Comparison of ENCODE assay signal across 27 cellular contexts in genomic region chr14:60589442-60589841, GRCh38. TPM values are rescaled to one million over a fixed set of nuclear protein-coding genes. Genes with fewer than 3 reads are reported as not detected.
"Had no signal": no experiment of that assay in that cellular context is flagged by ENCODE, and none has a peak within 500 bp of the region (broad histone marks: within the 10 kb centered on the region; RNA-seq: fewer than 3 reads in every experiment).

No MANE protein-coding gene starts in this region.

- H3K27ac ChIP-seq: esophagus muscularis mucosa, foreskin keratinocyte, gastroesophageal sphincter, heart left ventricle, hepatocyte, left lung, parathyroid adenoma, right lobe of liver, thoracic aorta, tibial nerve, upper lobe of right lung, uterus had no signal

- H3K27me3 ChIP-seq: esophagus muscularis mucosa, gastroesophageal sphincter, heart left ventricle, hepatocyte, left lung, right lobe of liver, tibial nerve, upper lobe of right lung, uterus had no signal

- H3K4me3 ChIP-seq: esophagus muscularis mucosa, gastroesophageal sphincter, heart left ventricle, hepatocyte, left lung, mucosa of descending colon, right lobe of liver, thoracic aorta, tibial nerve, upper lobe of right lung, uterus had no signal

- H3K4me1 Mint-ChIP-seq: naive B cell; neural crest cell; stimulated activated naive B cell treated with anti-CD40 and anti-IgM and Interleukin-4, amounts not matched to agents 10 μg/mL and 1 μg/mL and 100 μg/mL, for 72 hours had no signal

- H3K9me3 ChIP-seq: esophagus muscularis mucosa, gastroesophageal sphincter, heart left ventricle, left lung, mucosa of descending colon, right lobe of liver, thoracic aorta, tibial nerve, upper lobe of right lung, uterus had no signal

- H3K36me3 ChIP-seq: esophagus muscularis mucosa, gastroesophageal sphincter, heart left ventricle, left lung, right lobe of liver, thoracic aorta, tibial nerve, upper lobe of right lung, uterus had no signal

- H3K36me3 Mint-ChIP-seq: mesothelial cell of epicardium; naive B cell; natural killer cell treated with Interleukin-12 subunit alpha and Interleukin-12 subunit beta and Interleukin-15 and Interleukin-18, amount 100 ng/mL, for 72 hours; stimulated activated naive B cell treated with anti-CD40 and anti-IgM and Interleukin-4, amounts not matched to agents 10 μg/mL and 1 μg/mL and 100 μg/mL, for 72 hours had no signal

- H2AFZ ChIP-seq: hepatocyte, parathyroid adenoma had no signal

- DNase-seq: dermis blood vessel endothelial cell; effector memory CD4-positive, alpha-beta T cell; foreskin keratinocyte; heart left ventricle; left cardiac atrium; left lung; mesenchymal stem cell; mucosa of descending colon; naive B cell; right lobe of liver; small intestine; stimulated activated CD4-positive, alpha-beta T cell treated with anti-CD3 and anti-CD28 coated beads, Interleukin-15, amount 100 ng/mL, for 24 hours; stimulated activated CD4-positive, alpha-beta T cell treated with anti-CD3 and anti-CD28 coated beads, Interleukin-2, amount 100 ng/mL, for 48 hours; stimulated activated naive B cell treated with anti-CD40 and anti-IgM and Interleukin-4, amounts not matched to agents 10 μg/mL and 1 μg/mL and 100 μg/mL, for 72 hours; upper lobe of right lung; uterus had no signal

- H3K9ac ChIP-seq: parathyroid adenoma had no signal

- H3K4me1 ChIP-seq: esophagus muscularis mucosa, foreskin keratinocyte, gastroesophageal sphincter, heart left ventricle, parathyroid adenoma, right lobe of liver, upper lobe of right lung, uterus had no signal

- H3K27ac Mint-ChIP-seq: mesothelial cell of epicardium; natural killer cell treated with Interleukin-12 subunit alpha and Interleukin-12 subunit beta and Interleukin-15 and Interleukin-18, amount 100 ng/mL, for 72 hours; progenitor cell of endocrine pancreas; stimulated activated naive B cell treated with anti-CD40 and anti-IgM and Interleukin-4, amounts not matched to agents 10 μg/mL and 1 μg/mL and 100 μg/mL, for 72 hours; stimulated activated naive CD8-positive, alpha-beta T cell treated with anti-CD3 and anti-CD28 coated beads, Interleukin-15, Interleukin-2, amounts not matched to agents 100 ng/mL and 50 ng/mL, for 24 hours had no signal

- ATAC-seq: foreskin keratinocyte; gastroesophageal sphincter; heart left ventricle; left cardiac atrium; left lung; mucosa of descending colon; natural killer cell treated with Interleukin-12 subunit alpha and Interleukin-12 subunit beta and Interleukin-15 and Interleukin-18, amount 100 ng/mL, for 72 hours; right lobe of liver; stimulated activated naive B cell treated with anti-CD40 and anti-IgM and Interleukin-4, amounts not matched to agents 10 μg/mL and 1 μg/mL and 100 μg/mL, for 72 hours; upper lobe of right lung had no signal

- H3K27me3 Mint-ChIP-seq: progenitor cell of endocrine pancreas had no signal

- H3K9me3 Mint-ChIP-seq: mesothelial cell of epicardium; natural killer cell treated with Interleukin-12 subunit alpha and Interleukin-12 subunit beta and Interleukin-15 and Interleukin-18, amount 100 ng/mL, for 72 hours; neural crest cell; stimulated activated naive B cell treated with anti-CD40 and anti-IgM and Interleukin-4, amounts not matched to agents 10 μg/mL and 1 μg/mL and 100 μg/mL, for 72 hours; stimulated activated naive CD8-positive, alpha-beta T cell treated with anti-CD3 and anti-CD28 coated beads, Interleukin-15, Interleukin-2, amounts not matched to agents 100 ng/mL and 50 ng/mL, for 24 hours had no signal

- H3K4me3 Mint-ChIP-seq: mesothelial cell of epicardium; naive B cell; natural killer cell treated with Interleukin-12 subunit alpha and Interleukin-12 subunit beta and Interleukin-15 and Interleukin-18, amount 100 ng/mL, for 72 hours; neural crest cell; stimulated activated naive B cell treated with anti-CD40 and anti-IgM and Interleukin-4, amounts not matched to agents 10 μg/mL and 1 μg/mL and 100 μg/mL, for 72 hours; stimulated activated naive CD8-positive, alpha-beta T cell treated with anti-CD3 and anti-CD28 coated beads, Interleukin-15, Interleukin-2, amounts not matched to agents 100 ng/mL and 50 ng/mL, for 24 hours had no signal

- H3K4me2 ChIP-seq: hepatocyte had no signal

- H3K79me2 ChIP-seq: hepatocyte, parathyroid adenoma had no signal

RNA-seq across cellular contexts. Expression of gene SIX1, which starts 59.8 kb away (rescaled TPM):
- total RNA-seq: foreskin keratinocyte; natural killer cell treated with Interleukin-12 subunit alpha and Interleukin-12 subunit beta and Interleukin-15 and Interleukin-18, amount 100 ng/mL, for 72 hours; right lobe of liver had no signal
